ENCODE assay signal across 1 cellular context in the genomic region with DNA sequence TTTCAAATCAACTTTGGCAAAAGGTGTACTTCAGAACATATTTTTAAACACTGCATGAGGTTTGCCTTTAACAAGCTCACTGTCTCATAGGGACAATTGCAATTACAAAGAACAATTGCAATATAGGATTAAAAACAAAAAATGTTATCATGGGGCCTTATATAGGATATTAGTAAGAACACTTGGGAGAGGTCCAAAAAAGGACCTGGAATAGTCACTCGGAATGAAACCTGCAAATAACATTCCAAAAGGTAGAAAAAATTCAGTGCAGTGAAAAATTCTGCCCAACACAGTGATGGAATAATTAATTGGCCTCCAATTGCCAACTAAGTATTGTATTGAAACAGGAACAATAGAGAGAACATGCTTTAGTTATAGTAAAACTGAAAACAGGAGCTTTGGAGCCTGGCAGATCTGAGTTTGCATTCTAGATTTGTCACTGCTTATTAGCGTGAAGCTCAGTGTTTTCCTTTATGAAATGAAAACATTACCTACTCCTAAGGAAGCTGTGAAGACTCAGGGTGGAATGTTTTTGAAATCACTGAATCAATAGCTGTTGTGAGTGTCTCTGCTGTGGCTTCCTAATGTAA.
TF ChIP-seq lines count a peak whose summit lies in the region.

No MANE protein-coding gene starts in this region.

TF ChIP-seq in GM12878, 131 proteins besides CTCF, POLR2A, EP300 and RAD21 (continued from another document):
- TF ChIP-seq, protein P1, sequence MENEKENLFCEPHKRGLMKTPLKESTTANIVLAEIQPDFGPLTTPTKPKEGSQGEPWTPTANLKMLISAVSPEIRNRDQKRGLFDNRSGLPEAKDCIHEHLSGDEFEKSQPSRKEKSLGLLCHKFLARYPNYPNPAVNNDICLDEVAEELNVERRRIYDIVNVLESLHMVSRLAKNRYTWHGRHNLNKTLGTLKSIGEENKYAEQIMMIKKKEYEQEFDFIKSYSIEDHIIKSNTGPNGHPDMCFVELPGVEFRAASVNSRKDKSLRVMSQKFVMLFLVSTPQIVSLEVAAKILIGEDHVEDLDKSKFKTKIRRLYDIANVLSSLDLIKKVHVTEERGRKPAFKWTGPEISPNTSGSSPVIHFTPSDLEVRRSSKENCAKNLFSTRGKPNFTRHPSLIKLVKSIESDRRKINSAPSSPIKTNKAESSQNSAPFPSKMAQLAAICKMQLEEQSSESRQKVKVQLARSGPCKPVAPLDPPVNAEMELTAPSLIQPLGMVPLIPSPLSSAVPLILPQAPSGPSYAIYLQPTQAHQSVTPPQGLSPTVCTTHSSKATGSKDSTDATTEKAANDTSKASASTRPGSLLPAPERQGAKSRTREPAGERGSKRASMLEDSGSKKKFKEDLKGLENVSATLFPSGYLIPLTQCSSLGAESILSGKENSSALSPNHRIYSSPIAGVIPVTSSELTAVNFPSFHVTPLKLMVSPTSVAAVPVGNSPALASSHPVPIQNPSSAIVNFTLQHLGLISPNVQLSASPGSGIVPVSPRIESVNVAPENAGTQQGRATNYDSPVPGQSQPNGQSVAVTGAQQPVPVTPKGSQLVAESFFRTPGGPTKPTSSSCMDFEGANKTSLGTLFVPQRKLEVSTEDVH (IDR thresholded peaks at IDR 0.05; ENCODE audit: low read depth, partially characterized antibody): no peak
